In the genomic region with DNA sequence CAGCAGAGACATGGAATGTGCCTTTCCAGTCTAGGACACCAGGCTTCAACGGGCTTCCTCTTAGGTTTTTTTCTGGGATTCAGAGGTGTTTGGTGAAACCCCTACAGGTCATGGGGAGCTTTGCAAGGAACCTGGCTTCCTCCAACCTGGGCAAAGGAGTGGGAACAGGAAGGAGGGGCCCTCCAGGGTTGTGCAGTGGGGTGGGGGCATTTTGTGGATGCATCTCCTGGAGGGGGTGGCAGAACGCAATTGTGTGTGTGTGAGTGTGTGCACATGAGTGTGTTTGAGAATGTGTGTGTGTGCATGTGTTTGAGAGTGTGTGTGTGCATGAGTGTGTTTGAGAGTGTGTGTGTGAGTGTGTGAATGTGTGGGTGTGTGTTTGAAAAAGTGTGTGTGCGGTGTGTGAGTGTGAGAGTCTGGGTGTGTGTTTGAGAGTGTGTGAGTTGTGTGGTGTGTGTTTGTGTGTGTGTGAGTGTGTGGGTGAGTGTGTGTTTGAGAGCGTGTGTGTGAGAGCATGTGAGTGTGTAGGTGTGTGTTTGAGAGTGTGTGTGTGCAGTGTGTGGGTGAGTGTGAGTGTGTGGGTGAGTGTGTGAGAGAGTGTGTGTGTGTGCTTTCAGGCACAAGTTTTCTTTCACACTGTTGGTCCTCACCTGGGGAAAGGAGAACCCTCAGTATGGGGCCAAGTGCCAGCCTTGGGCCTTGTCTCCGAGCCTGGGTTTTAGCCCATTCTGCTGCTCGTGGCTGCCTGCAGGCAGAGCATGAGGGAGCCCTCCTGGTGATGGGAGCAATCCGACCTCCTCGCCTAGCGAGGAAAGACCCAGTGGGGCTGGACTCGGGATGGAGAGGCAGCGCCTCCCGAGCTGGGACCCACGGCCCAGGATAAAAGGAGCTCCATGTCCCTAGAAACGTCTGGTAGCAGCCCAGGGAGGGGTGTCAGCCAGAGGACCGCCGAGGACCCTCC, we compare ENCODE assay signal across 18 cellular contexts. TPM values are rescaled to one million over a fixed set of nuclear protein-coding genes. Genes with fewer than 3 reads are reported as not detected.
A peak's percentile ranks its signal among the peaks of the same experiment; 100 is the strongest.
DNase-seq lines count a peak whose midpoint lies in the region; ATAC-seq, FAIRE-seq and TF ChIP-seq lines count a peak whose summit lies in the region.
"Had no signal": no experiment of that assay in that cellular context is flagged by ENCODE, and none has a peak within 500 bp of the region (broad histone marks: within the 10 kb centered on the region; RNA-seq: fewer than 3 reads in every experiment).

No MANE protein-coding gene starts in this region.

- H3K9me3 Mint-ChIP-seq in GM23338 (no peaks in the 10 kb centered on the region), osteocyte (ENCODE audit: unreplicated experiment) (no peaks in the 10 kb centered on the region)
- H3K9me3 Mint-ChIP-seq: activated CD4-positive, alpha-beta memory T cell treated with anti-CD3 and anti-CD28 coated beads, Interleukin-2, amount 10 ng/mL, durations not matched to agents 7 days and 5 days had no signal

- H3K27me3 Mint-ChIP-seq in GM23338 (ENCODE audit: insufficient read depth, low read depth, poor library complexity) (peaks cover 9% of the 10 kb centered on the region), osteocyte (ENCODE audit: unreplicated experiment) (peaks cover 39% of the 10 kb centered on the region)
- H3K27me3 Mint-ChIP-seq: activated CD4-positive, alpha-beta memory T cell treated with anti-CD3 and anti-CD28 coated beads, Interleukin-2, amount 10 ng/mL, durations not matched to agents 7 days and 5 days had no signal

- H3K27ac Mint-ChIP-seq in GM23338 (no peak overlapping the region; the same call in 1 of the 2 replicates), osteocyte (ENCODE audit: unreplicated experiment) (no peak overlapping the region)
- H3K27ac Mint-ChIP-seq: activated CD4-positive, alpha-beta memory T cell treated with anti-CD3 and anti-CD28 coated beads, Interleukin-2, amount 10 ng/mL, durations not matched to agents 7 days and 5 days had no signal

- TF ChIP-seq CTCF in GM23338 (conservative IDR thresholded peaks at IDR 0.05; ENCODE audit: low read depth in 2 of 2) (peak; percentile 36 to 58), epithelial cell of proximal tubule (conservative IDR thresholded peaks at IDR 0.05; ENCODE audit: low read depth, low read length) (peak; percentile 33), osteocyte (IDR thresholded peaks at IDR 0.05) (no peak), right atrium auricular region (IDR thresholded peaks at IDR 0.05) (no peak)

- no peak overlapping the region for H3K4me3 Mint-ChIP-seq in GM23338
- no peak overlapping the region for H3K4me3 Mint-ChIP-seq in osteocyte (ENCODE audit: unreplicated experiment)
- H3K4me3 Mint-ChIP-seq: activated CD4-positive, alpha-beta memory T cell treated with anti-CD3 and anti-CD28 coated beads, Interleukin-2, amount 10 ng/mL, durations not matched to agents 7 days and 5 days had no signal

- H4K20me1 ChIP-seq in GM23338 (replicated peaks; ENCODE audit: insufficient read depth): no peaks in the 10 kb centered on the region

- no peak for FAIRE-seq in GM19239 (lab: Jason Lieb, UNC)
- FAIRE-seq: endometrium, TTC549 had no signal

- H3K36me3 Mint-ChIP-seq in GM23338 (ENCODE audit: low read depth) (no peaks in the 10 kb centered on the region), osteocyte (ENCODE audit: unreplicated experiment) (no peaks in the 10 kb centered on the region)

- no peaks in the 10 kb centered on the region for H3K27me3 ChIP-seq in GM23338 (ENCODE audit: insufficient read depth)
- H3K27me3 ChIP-seq in right atrium auricular region: no peaks in the 10 kb centered on the region
- H3K27me3 ChIP-seq: SJSA1, uterus had no signal

- H3K9me2 ChIP-seq in GM23338 (ENCODE audit: insufficient read depth): no peaks in the 10 kb centered on the region

- no peak overlapping the region for H3K27ac ChIP-seq in GM23338 (ENCODE audit: low read depth)
- no peak overlapping the region for H3K27ac ChIP-seq in right atrium auricular region
- H3K27ac ChIP-seq: C4-2B, SJSA1, uterus had no signal

- peak; percentile 87 for ATAC-seq in GM23338
- no peak for ATAC-seq in GM21619 (IDR thresholded peaks at IDR 0.05; ENCODE audit: unreplicated experiment)

- H3K79me2 ChIP-seq in GM23338 (replicated peaks; ENCODE audit: insufficient read depth): no peaks in the 10 kb centered on the region

- H3K4me1 ChIP-seq in GM23338 (ENCODE audit: insufficient read depth) (no peaks in the 10 kb centered on the region), right atrium auricular region (peaks cover 0 to 18% of the 10 kb centered on the region in 2 donors)
- H3K4me1 ChIP-seq: uterus had no signal

- H3K4me3 ChIP-seq in GM23338 (no peak overlapping the region), epithelial cell of proximal tubule (ENCODE audit: low read depth, low read length) (no peak overlapping the region), right atrium auricular region (no peak overlapping the region)
- H3K4me3 ChIP-seq: SJSA1, uterus had no signal

- no peak overlapping the region for H3K4me2 ChIP-seq in GM23338

- no peak overlapping the region for H2AFZ ChIP-seq in GM23338

- H3K36me3 ChIP-seq in GM23338 (ENCODE audit: insufficient read depth) (no peaks in the 10 kb centered on the region), right atrium auricular region (no peaks in the 10 kb centered on the region)
- H3K36me3 ChIP-seq: SJSA1, uterus had no signal

- no peaks in the 10 kb centered on the region for H3F3A ChIP-seq in GM23338 (replicated peaks; ENCODE audit: low read depth)

- H3K4me1 Mint-ChIP-seq in GM23338: peaks cover 16% of the 10 kb centered on the region
- peaks cover 7% of the 10 kb centered on the region for H3K4me1 Mint-ChIP-seq in osteocyte (ENCODE audit: unreplicated experiment)

- H3K9me3 ChIP-seq in right atrium auricular region: no peaks in the 10 kb centered on the region
- H3K9me3 ChIP-seq: SJSA1, uterus had no signal

- DNase-seq in GM23338 (ENCODE audit: low spot score) (peak; percentile 65), NCI-H69 (lab: John Stamatoyannopoulos, UW) (peak; percentile 49), epithelial cell of proximal tubule (ENCODE audit: low read depth) (no peak), osteocyte (ENCODE audit: extremely low spot score, unreplicated experiment) (peak; percentile 73), right atrium auricular region (ENCODE audit: low spot score) (no peak), GM19239 (ENCODE audit: insufficient read length, low spot score) (no peak)
- DNase-seq: activated CD4-positive, alpha-beta memory T cell treated with anti-CD3 and anti-CD28 coated beads, Interleukin-2, amount 10 ng/mL, durations not matched to agents 7 days and 5 days; EL; kidney glomerular epithelial cell; NCI-H187 treated with DMSO at 0.1 percent for 48 hours; stimulated activated CD4-positive, alpha-beta T cell treated with anti-CD3 and anti-CD28 coated beads, Interleukin-2, amount 100 ng/mL, for 24 hours; uterus had no signal

TF ChIP-seq in GM23338, 12 proteins besides CTCF, POLR2A, EP300 and RAD21 (continues in another document):
- TF ChIP-seq POLR2AphosphoS5 (IDR thresholded peaks at IDR 0.05; ENCODE audit: low read depth) (no peak), EZH2 (IDR thresholded peaks at IDR 0.05; ENCODE audit: low read depth, unreplicated experiment) (no peak), STAT1 (IDR thresholded peaks at IDR 0.05; ENCODE audit: unreplicated experiment) (no peak), CREB1 (CRISPR knock-in tag; IDR thresholded peaks at IDR 0.05; ENCODE audit: low read depth) (no peak), NANOG (IDR thresholded peaks at IDR 0.05; ENCODE audit: borderline replicate concordance) (no peak), JUNB (IDR thresholded peaks at IDR 0.05; ENCODE audit: unreplicated experiment) (no peak), ZNF114 (CRISPR knock-in tag; IDR thresholded peaks at IDR 0.05) (no peak), EZH2phosphoT487 (IDR thresholded peaks at IDR 0.05; ENCODE audit: unreplicated experiment) (no peak)
- TF ChIP-seq, protein P1, sequence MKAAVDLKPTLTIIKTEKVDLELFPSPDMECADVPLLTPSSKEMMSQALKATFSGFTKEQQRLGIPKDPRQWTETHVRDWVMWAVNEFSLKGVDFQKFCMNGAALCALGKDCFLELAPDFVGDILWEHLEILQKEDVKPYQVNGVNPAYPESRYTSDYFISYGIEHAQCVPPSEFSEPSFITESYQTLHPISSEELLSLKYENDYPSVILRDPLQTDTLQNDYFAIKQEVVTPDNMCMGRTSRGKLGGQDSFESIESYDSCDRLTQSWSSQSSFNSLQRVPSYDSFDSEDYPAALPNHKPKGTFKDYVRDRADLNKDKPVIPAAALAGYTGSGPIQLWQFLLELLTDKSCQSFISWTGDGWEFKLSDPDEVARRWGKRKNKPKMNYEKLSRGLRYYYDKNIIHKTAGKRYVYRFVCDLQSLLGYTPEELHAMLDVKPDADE (IDR thresholded peaks at IDR 0.05): no peak
- TF ChIP-seq, protein P2, sequence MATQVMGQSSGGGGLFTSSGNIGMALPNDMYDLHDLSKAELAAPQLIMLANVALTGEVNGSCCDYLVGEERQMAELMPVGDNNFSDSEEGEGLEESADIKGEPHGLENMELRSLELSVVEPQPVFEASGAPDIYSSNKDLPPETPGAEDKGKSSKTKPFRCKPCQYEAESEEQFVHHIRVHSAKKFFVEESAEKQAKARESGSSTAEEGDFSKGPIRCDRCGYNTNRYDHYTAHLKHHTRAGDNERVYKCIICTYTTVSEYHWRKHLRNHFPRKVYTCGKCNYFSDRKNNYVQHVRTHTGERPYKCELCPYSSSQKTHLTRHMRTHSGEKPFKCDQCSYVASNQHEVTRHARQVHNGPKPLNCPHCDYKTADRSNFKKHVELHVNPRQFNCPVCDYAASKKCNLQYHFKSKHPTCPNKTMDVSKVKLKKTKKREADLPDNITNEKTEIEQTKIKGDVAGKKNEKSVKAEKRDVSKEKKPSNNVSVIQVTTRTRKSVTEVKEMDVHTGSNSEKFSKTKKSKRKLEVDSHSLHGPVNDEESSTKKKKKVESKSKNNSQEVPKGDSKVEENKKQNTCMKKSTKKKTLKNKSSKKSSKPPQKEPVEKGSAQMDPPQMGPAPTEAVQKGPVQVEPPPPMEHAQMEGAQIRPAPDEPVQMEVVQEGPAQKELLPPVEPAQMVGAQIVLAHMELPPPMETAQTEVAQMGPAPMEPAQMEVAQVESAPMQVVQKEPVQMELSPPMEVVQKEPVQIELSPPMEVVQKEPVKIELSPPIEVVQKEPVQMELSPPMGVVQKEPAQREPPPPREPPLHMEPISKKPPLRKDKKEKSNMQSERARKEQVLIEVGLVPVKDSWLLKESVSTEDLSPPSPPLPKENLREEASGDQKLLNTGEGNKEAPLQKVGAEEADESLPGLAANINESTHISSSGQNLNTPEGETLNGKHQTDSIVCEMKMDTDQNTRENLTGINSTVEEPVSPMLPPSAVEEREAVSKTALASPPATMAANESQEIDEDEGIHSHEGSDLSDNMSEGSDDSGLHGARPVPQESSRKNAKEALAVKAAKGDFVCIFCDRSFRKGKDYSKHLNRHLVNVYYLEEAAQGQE (IDR thresholded peaks at IDR 0.05; ENCODE audit: unreplicated experiment): no peak

RNA-seq across cellular contexts. Expression of a gene that starts 35.5 kb away (rescaled TPM):
- total RNA-seq in GM23338 (2014; rRNA removed; shearing (Covaris generic)): 4.3 and 6.2 TPM in 2 replicates
- polyA plus RNA-seq in GM23338 (2016; fragmentation: Nextera tagmentation; extraction: Ambion mirVana): 0.73 and 0.95 TPM in 2 replicates
- total RNA-seq in epithelial cell of proximal tubule (under 0.01 TPM in 1 of 2 replicates, not detected in the other), osteocyte (not detected in 2 replicates), right atrium auricular region (1 to 10 TPM; 3.9 to 4.4 TPM)
- total RNA-seq: renal cortical epithelial cell had no signal

Comparison
In these comparisons a context has a peak if more than half of its experiments do, and no peak if none do; other contexts are left out.
1. DNase-seq: peak in GM23338 (single experiment), NCI-H69 (single experiment) and osteocyte (single experiment); none in epithelial cell of proximal tubule (single experiment), right atrium auricular region (single experiment) and GM19239 (single experiment).
2. CTCF ChIP-seq: peak in GM23338 (2 of 2) and epithelial cell of proximal tubule (single experiment); none in osteocyte (single experiment) and right atrium auricular region (0 of 2).